ENCODE assay signal across 8 cellular contexts in the genomic region with DNA sequence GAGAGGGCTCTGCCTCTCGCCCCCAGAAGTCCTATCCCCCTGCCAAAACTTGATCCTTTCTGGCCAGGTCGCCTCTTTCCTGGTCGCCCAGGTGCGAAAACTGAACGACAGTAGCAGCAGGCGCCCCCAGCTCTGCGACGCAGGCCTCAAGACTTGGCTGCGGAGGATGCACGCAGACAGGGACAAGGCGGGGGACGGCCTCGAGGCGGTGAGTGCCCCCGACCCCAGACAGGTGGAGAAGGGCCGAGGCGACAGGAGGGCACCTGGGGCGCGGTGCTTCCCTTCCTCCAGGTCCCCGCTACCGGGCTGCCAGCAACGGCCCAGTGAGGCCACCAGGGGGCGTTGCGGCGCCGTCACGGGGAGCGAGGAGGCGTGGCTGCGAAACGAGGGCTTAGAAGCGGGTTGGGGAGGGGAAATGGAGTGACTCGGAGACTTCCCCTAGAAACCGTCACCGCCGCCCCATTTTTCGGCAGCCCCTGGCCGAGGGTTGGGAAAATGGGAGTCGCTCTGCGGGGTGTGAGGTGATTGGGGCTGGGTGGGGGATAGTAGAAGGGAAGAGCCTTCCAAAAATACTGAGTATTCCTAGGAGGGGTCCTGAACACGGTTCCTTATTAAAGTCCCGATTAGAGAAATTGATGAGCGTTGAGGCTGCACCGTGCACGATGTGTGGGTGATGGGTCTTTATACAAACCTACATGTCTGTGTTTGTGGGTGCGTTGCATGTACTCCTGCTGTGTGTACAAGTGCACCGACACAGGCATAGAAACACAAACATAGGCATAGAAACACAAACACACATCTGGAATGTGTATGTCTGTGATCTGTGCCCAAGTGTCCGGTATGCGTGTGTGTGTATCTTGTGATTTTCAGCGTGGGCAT. TPM values are rescaled to one million over a fixed set of nuclear protein-coding genes. Genes with fewer than 3 reads are reported as not detected.
A peak's percentile ranks its signal among the peaks of the same experiment; 100 is the strongest.
DNase-seq lines count a peak whose midpoint lies in the region; ATAC-seq and TF ChIP-seq lines count a peak whose summit lies in the region.

No MANE protein-coding gene starts in this region.

- H3K36me3 Mint-ChIP-seq in Calu3 (ENCODE audit: insufficient read depth, unreplicated experiment): no peaks in the 10 kb centered on the region
- H3K36me3 Mint-ChIP-seq in neural progenitor cell: no peaks in the 10 kb centered on the region

- H3K9me3 ChIP-seq in neural progenitor cell (ENCODE audit: low read depth): no peaks in the 10 kb centered on the region
- H3K9me3 ChIP-seq in stomach smooth muscle (ENCODE audit: control insufficient read depth in 2 of 2, low read length in 2 of 2): no peaks in the 10 kb centered on the region

- H3K4me2 ChIP-seq in neural progenitor cell: peak overlapping the region; percentile 82

- H3K9ac ChIP-seq in neural progenitor cell (no peak overlapping the region), stomach smooth muscle (ENCODE audit: low read length in 2 of 2) (no peak overlapping the region)

- peak; percentile 95 for DNase-seq in Calu3
- peak; percentile 78 to 79 for DNase-seq in Kasumi-1 (lab: John Stamatoyannopoulos, UW)
- DNase-seq in RPMI7951 (ENCODE audit: low read depth): peak; percentile 62
- peak; percentile 85 for DNase-seq in activated T-helper 1 cell treated with Interleukin-2 at 50 U/mL for 16 hours (ENCODE audit: low read depth)
- peak; percentile 37 for DNase-seq in fibroblast of the conjunctiva (ENCODE audit: low read depth)
- DNase-seq in neural progenitor cell (ENCODE audit: low spot score): peak; percentile 91

- CTCF ChIA-PET in Calu3 (lab: Charles Lee): interaction anchor here (0.7 kb wide), 1 partner anchor 12 kb away, joined by 3 read pairs; no protein-coding TSS in a partner anchor

- peak overlapping the region; percentile 80 for H2AFZ ChIP-seq in neural progenitor cell (replicated peaks)

- peak; percentile 69 for ATAC-seq in GM21619 (IDR thresholded peaks at IDR 0.05; ENCODE audit: unreplicated experiment)

- no peaks in the 10 kb centered on the region for H3F3A ChIP-seq in neural progenitor cell (ENCODE audit: low read depth)

- H3K27ac ChIP-seq in neural progenitor cell: no peak overlapping the region
- H3K27ac ChIP-seq in stomach smooth muscle (ENCODE audit: low read length): no peak overlapping the region

- no peaks in the 10 kb centered on the region for H4K20me1 ChIP-seq in neural progenitor cell (ENCODE audit: low read depth)

- H3K27me3 ChIP-seq in neural progenitor cell (peaks cover 82% of the 10 kb centered on the region), stomach smooth muscle (ENCODE audit: control insufficient read depth in 1 of 2, insufficient read depth in 2 of 2, low read length in 2 of 2) (peaks cover 42 to 50% of the 10 kb centered on the region in 2 donors)

- H3K4me3 Mint-ChIP-seq in Calu3 (ENCODE audit: low read depth, unreplicated experiment) (peak overlapping the region; percentile 59), neural progenitor cell (peak overlapping the region; percentile 79)

- H3K27me3 Mint-ChIP-seq in Calu3 (ENCODE audit: unreplicated experiment): no peaks in the 10 kb centered on the region
- H3K27me3 Mint-ChIP-seq in neural progenitor cell (ENCODE audit: insufficient read depth, low read depth): peaks cover 48% of the 10 kb centered on the region

- H3K9me3 Mint-ChIP-seq in Calu3 (ENCODE audit: low read depth, unreplicated experiment) (no peaks in the 10 kb centered on the region), neural progenitor cell (no peaks in the 10 kb centered on the region)

- H3K4me1 Mint-ChIP-seq in Calu3 (ENCODE audit: low read depth, unreplicated experiment): no peaks in the 10 kb centered on the region
- peaks cover 16% of the 10 kb centered on the region for H3K4me1 Mint-ChIP-seq in neural progenitor cell

- peak overlapping the region; percentile 42 for H3K4me3 ChIP-seq in neural progenitor cell
- H3K4me3 ChIP-seq in stomach smooth muscle (ENCODE audit: low read length in 2 of 2): peak overlapping the region; percentile 26 to 52

- no peak overlapping the region for H3K27ac Mint-ChIP-seq in Calu3 (ENCODE audit: unreplicated experiment)
- no peak overlapping the region for H3K27ac Mint-ChIP-seq in neural progenitor cell

- intact Hi-C loops in Calu3 (cut with micrococcal nuclease; ENCODE audit: unreplicated experiment): loop anchor here (1.0 to 5.0 kb wide), 3 partner anchors 86 to 401 kb away; no protein-coding TSS in a partner anchor

- TF ChIP-seq CTCF in Calu3 (IDR thresholded peaks at IDR 0.05; ENCODE audit: unreplicated experiment) (peak; percentile 99), neural progenitor cell (IDR thresholded peaks at IDR 0.05) (peak; percentile 95)

- H3K36me3 ChIP-seq in neural progenitor cell: no peaks in the 10 kb centered on the region
- H3K36me3 ChIP-seq in stomach smooth muscle (ENCODE audit: control insufficient read depth in 2 of 2, insufficient read depth in 2 of 2, low read length in 2 of 2): no peaks in the 10 kb centered on the region

- no peaks in the 10 kb centered on the region for H3K79me2 ChIP-seq in neural progenitor cell (ENCODE audit: low read depth)

- H3K4me1 ChIP-seq in neural progenitor cell (no peaks in the 10 kb centered on the region), stomach smooth muscle (ENCODE audit: control insufficient read depth, insufficient read depth, low read length) (peaks cover 7% of the 10 kb centered on the region)

- no TSS peak for BruUV-seq in Calu3 (replicated peaks; lab: Mats Ljungman, UMichigan)

RNA-seq across cellular contexts. Expression of gene ARHGAP40, which starts 44.6 kb away (rescaled TPM):
- total RNA-seq in Calu3 (2022): 8.3 and 9.7 TPM in 2 replicates
- total RNA-seq in RPMI7951 (2014; rRNA removed; shearing (Covaris generic)): 0.10 TPM in 1 of 2 replicates, not detected in the other
- not detected in 2 replicates for total RNA-seq in neural progenitor cell (ENCODE audit: low replicate concordance)

Comparison
In these comparisons a context has a peak if more than half of its experiments do, and no peak if none do; other contexts are left out.
1. DNase-seq: peak in every context shown above with its lines; median percentile 95 in Calu3; 91 in neural progenitor cell; 85 in activated T-helper 1 cell treated with Interleukin-2 at 50 U/mL for 16 hours; 78 in Kasumi-1; 62 in RPMI7951; 37 in fibroblast of the conjunctiva.